Comparison of ENCODE assay signal across 25 cellular contexts in the genomic region with DNA sequence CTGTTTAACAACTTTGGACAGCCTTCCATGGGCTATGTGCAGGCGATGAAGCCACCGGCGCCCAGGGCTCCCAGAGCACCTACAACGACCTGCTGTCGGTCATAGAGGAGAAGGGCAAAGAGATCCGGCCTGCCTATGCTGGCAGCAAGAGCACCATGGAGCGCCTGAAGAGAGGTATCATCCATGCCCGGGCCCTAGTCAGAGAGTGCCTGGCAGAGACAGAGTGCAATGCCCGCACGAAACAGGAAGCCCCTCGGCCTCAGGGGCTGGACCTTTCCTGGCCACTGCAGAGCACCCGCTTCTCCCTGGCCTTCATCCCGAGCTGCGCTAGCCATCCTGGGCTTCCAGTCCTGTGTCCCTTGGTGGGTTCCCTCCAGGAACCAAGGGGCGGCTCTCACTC.
"Had no signal": no experiment of that assay in that cellular context is flagged by ENCODE, and none has a peak within 500 bp of the region (broad histone marks: within the 10 kb centered on the region; RNA-seq: fewer than 3 reads in every experiment).

No MANE protein-coding gene starts in this region.

- FAIRE-seq: keratinocyte, small intestine had no signal

- H3K27me3 ChIP-seq: left lung, neural progenitor cell, ovary, tibial nerve, vagina had no signal

- H3K4me2 ChIP-seq: neural progenitor cell had no signal

- ATAC-seq: left colon; left lung; natural killer cell; right cardiac atrium; sciatic nerve; stimulated activated naive B cell treated with anti-CD40 and anti-IgM and Interleukin-4, amounts not matched to agents 10 μg/mL and 1 μg/mL and 100 μg/mL, for 72 hours had no signal

- DNase-seq: hippocampal formation; left colon; mesendoderm; naive B cell; natural killer cell; nephron progenitor cell; ovary; retina; small intestine; stimulated activated CD4-positive, alpha-beta T cell treated with anti-CD3 and anti-CD28 coated beads, Interleukin-2, amount 100 ng/mL, for 24 hours; stimulated activated CD4-positive, alpha-beta T cell treated with anti-CD3 and anti-CD28 coated beads, Interleukin-4, amount 100 ng/mL, for 1 hour; stimulated activated naive B cell treated with anti-CD40 and anti-IgM and Interleukin-4, amounts not matched to agents 10 μg/mL and 1 μg/mL and 100 μg/mL, for 72 hours; substantia nigra had no signal

- H3K36me3 Mint-ChIP-seq: mesothelial cell of epicardium; naive B cell; natural killer cell; neural progenitor cell; stimulated activated naive B cell treated with anti-CD40 and anti-IgM and Interleukin-4, amounts not matched to agents 10 μg/mL and 1 μg/mL and 100 μg/mL, for 72 hours; type B pancreatic cell had no signal

- H3K9ac ChIP-seq: neural progenitor cell had no signal

- H3K4me3 Mint-ChIP-seq: mesothelial cell of epicardium; naive B cell; natural killer cell; nephron progenitor cell; neural progenitor cell; stimulated activated naive B cell treated with anti-CD40 and anti-IgM and Interleukin-4, amounts not matched to agents 10 μg/mL and 1 μg/mL and 100 μg/mL, for 72 hours; stimulated activated naive CD8-positive, alpha-beta T cell treated with anti-CD3 and anti-CD28 coated beads, Interleukin-15, Interleukin-2, amounts not matched to agents 100 ng/mL and 50 ng/mL, for 24 hours; type B pancreatic cell had no signal

- H3K27me3 Mint-ChIP-seq: naive B cell; stimulated activated naive B cell treated with anti-CD40 and anti-IgM and Interleukin-4, amounts not matched to agents 10 μg/mL and 1 μg/mL and 100 μg/mL, for 72 hours; stimulated activated naive CD8-positive, alpha-beta T cell treated with anti-CD3 and anti-CD28 coated beads, Interleukin-15, Interleukin-2, amounts not matched to agents 100 ng/mL and 50 ng/mL, for 24 hours; type B pancreatic cell had no signal

- H3K4me3 ChIP-seq: left lung, lung, neural progenitor cell, ovary, prostate gland, tibial nerve, vagina had no signal

- H3K36me3 ChIP-seq: left lung, neural progenitor cell, ovary, prostate gland, tibial nerve, vagina had no signal

- H3K9me3 Mint-ChIP-seq: mesothelial cell of epicardium; natural killer cell; nephron progenitor cell; neural progenitor cell; stimulated activated naive B cell treated with anti-CD40 and anti-IgM and Interleukin-4, amounts not matched to agents 10 μg/mL and 1 μg/mL and 100 μg/mL, for 72 hours; stimulated activated naive CD8-positive, alpha-beta T cell treated with anti-CD3 and anti-CD28 coated beads, Interleukin-15, Interleukin-2, amounts not matched to agents 100 ng/mL and 50 ng/mL, for 24 hours; type B pancreatic cell had no signal

- H3K4me1 Mint-ChIP-seq: naive B cell; natural killer cell; nephron progenitor cell; neural progenitor cell; stimulated activated naive B cell treated with anti-CD40 and anti-IgM and Interleukin-4, amounts not matched to agents 10 μg/mL and 1 μg/mL and 100 μg/mL, for 72 hours had no signal

- H3K27ac ChIP-seq: left lung, neural progenitor cell, ovary, prostate gland, tibial nerve, vagina had no signal

- H3K4me1 ChIP-seq: left lung, neural progenitor cell, prostate gland, tibial nerve, vagina had no signal

- H2AFZ ChIP-seq: neural progenitor cell had no signal

- H3K27ac Mint-ChIP-seq: mesothelial cell of epicardium; naive B cell; natural killer cell; nephron progenitor cell; neural progenitor cell; stimulated activated naive B cell treated with anti-CD40 and anti-IgM and Interleukin-4, amounts not matched to agents 10 μg/mL and 1 μg/mL and 100 μg/mL, for 72 hours; stimulated activated naive CD8-positive, alpha-beta T cell treated with anti-CD3 and anti-CD28 coated beads, Interleukin-15, Interleukin-2, amounts not matched to agents 100 ng/mL and 50 ng/mL, for 24 hours; type B pancreatic cell had no signal

- H3K9me3 ChIP-seq: left lung, ovary, prostate gland, tibial nerve, vagina had no signal
